ENCODE assay signal across 8 cellular contexts in the genomic region with DNA sequence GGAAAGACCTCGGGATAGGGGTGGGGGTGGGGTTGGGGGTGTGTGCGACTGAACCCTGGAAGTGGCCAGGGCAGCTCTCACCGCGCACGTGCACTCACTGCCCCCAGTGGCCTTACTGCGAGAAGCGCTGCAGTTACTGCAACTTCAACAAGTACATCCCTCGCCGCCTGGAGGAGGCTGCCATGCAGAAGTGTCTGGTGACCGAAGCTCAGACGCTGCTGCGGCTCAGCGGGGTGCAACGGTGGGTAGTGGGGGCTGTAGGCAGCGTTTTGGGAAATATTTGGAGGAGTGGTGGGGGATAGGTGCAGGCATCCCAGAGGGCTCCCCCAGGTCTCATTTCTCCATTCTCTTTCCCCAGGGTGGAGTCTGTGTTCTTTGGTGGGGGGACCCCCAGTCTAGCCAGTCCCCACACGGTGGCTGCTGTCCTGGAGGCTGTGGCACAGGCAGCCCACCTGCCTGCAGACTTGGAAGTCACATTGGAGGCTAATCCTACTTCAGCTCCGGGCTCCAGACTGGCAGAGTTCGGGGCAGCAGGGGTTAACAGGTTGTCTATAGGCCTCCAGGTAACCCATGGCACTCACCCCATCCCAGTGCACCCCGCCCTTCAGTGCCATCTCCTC. TPM values are rescaled to one million over a fixed set of nuclear protein-coding genes. Genes with fewer than 3 reads are reported as not detected.
DNase-seq lines count a peak whose midpoint lies in the region; ATAC-seq and TF ChIP-seq lines count a peak whose summit lies in the region.

No MANE protein-coding gene starts in this region.

- WGBS in gastroesophageal sphincter (ENCODE audit: low coverage in 1 of 2), 2 donors: 100% methylated on average over 1 of the region's 19 CpGs; no CpG with 5 or more reads in 1 of the 2 donors
- 10 to 13% methylated on average over 15 to 19 of the region's 19 CpGs for WGBS in testis, 2 donors

- peak overlapping the region; percentile 50 for H2AFZ ChIP-seq in osteoblast (ENCODE audit: low read length)

- peaks cover 13% of the 10 kb centered on the region for H3K4me1 ChIP-seq in SJSA1 (replicated peaks)
- peaks cover 0 to 52% (median 8%) of the 10 kb centered on the region in 3 donors for H3K4me1 ChIP-seq in gastroesophageal sphincter
- H3K4me1 ChIP-seq in osteoblast (ENCODE audit: insufficient read depth, low read length): peaks cover 17% of the 10 kb centered on the region
- H3K4me1 ChIP-seq in testis: peaks cover 22% of the 10 kb centered on the region

- H3K27ac ChIP-seq in SJSA1 (no peak overlapping the region), gastroesophageal sphincter (peak overlapping the region in 3 of 4 donors; percentile 86 to 93 (median 91)), osteoblast (ENCODE audit: low read depth, low read length) (no peak overlapping the region), testis (peak overlapping the region; percentile 85 to 93)

- ATAC-seq in gastroesophageal sphincter (peak; percentile 36), GM21367 (IDR thresholded peaks at IDR 0.05; ENCODE audit: unreplicated experiment) (no peak)

- H3K79me2 ChIP-seq in osteoblast (ENCODE audit: insufficient read depth, low read length): peaks cover 25% of the 10 kb centered on the region

- no peak for TF ChIP-seq EP300 in gastroesophageal sphincter (IDR thresholded peaks at IDR 0.05)

- peak overlapping the region; percentile 99 for H3K4me2 ChIP-seq in osteoblast (ENCODE audit: insufficient read depth, low read length)

- H3K4me3 ChIP-seq in GM12864 (ENCODE audit: low read depth, low read length): peak overlapping the region; percentile 59
- peak overlapping the region; percentile 89 for H3K4me3 ChIP-seq in MG63
- H3K4me3 ChIP-seq in SJSA1: peak overlapping the region; percentile 58
- peak overlapping the region; percentile 82 to 83 for H3K4me3 ChIP-seq in gastroesophageal sphincter
- peak overlapping the region; percentile 81 for H3K4me3 ChIP-seq in osteoblast (ENCODE audit: insufficient read depth, low read length)
- H3K4me3 ChIP-seq in testis: peak overlapping the region; percentile 78 to 79

- DNase-seq in GM12864 (ENCODE audit: low read depth): peak; percentile 66
- peak; percentile 84 for DNase-seq in MG63
- DNase-seq in SJSA1 (ENCODE audit: low read depth in 1 of 2, low spot score in 2 of 2): peak in 1 of 2 experiments; percentile 90
- DNase-seq in activated naive CD4-positive, alpha-beta T cell (lab: John Stamatoyannopoulos, UW): peak; percentile 29 to 57 (median 31)
- DNase-seq in osteoblast (ENCODE audit: insufficient read length, low spot score, missing footprints): peak; percentile 96
- DNase-seq in testis: peak; percentile 91

- intact Hi-C loops in testis (cut with DNase I; ENCODE audit: low total_unique reads): loop anchor here (5.0 to 10.0 kb wide), 3 partner anchors 63 to 145 kb away; a partner anchor contains a TSS

- H3K36me3 ChIP-seq in MG63 (peaks cover 38% of the 10 kb centered on the region), SJSA1 (peaks cover 26% of the 10 kb centered on the region), gastroesophageal sphincter (peaks cover 0 to 24% of the 10 kb centered on the region in 2 donors), osteoblast (ENCODE audit: insufficient read depth, low read length) (peaks cover 14% of the 10 kb centered on the region), testis (ENCODE audit: low read depth, missing control alignments) (no peaks in the 10 kb centered on the region)

- TF ChIP-seq CTCF in GM12864 (IDR thresholded peaks at IDR 0.05; ENCODE audit: low read depth, low read length, missing control alignments): peak; percentile 77
- TF ChIP-seq CTCF in gastroesophageal sphincter (IDR thresholded peaks at IDR 0.05): peak; percentile 20 to 69 (median 45)
- peak; percentile 47 for TF ChIP-seq CTCF in osteoblast (IDR thresholded peaks at IDR 0.05; ENCODE audit: extremely low read depth, low read depth, low read length)
- peak; percentile 24 to 53 (median 42) for TF ChIP-seq CTCF in testis (IDR thresholded peaks at IDR 0.05)

- H3K27me3 ChIP-seq in MG63 (no peaks in the 10 kb centered on the region), SJSA1 (replicated peaks) (no peaks in the 10 kb centered on the region), gastroesophageal sphincter (peaks cover 16% of the 10 kb centered on the region), osteoblast (ENCODE audit: insufficient read depth, low read length) (no peaks in the 10 kb centered on the region), testis (no peaks in the 10 kb centered on the region)

- H3K9me3 ChIP-seq in MG63: no peaks in the 10 kb centered on the region
- H3K9me3 ChIP-seq in SJSA1 (replicated peaks): no peaks in the 10 kb centered on the region
- H3K9me3 ChIP-seq in gastroesophageal sphincter: no peaks in the 10 kb centered on the region
- H3K9me3 ChIP-seq in osteoblast (ENCODE audit: low read depth, low read length): no peaks in the 10 kb centered on the region
- no peaks in the 10 kb centered on the region for H3K9me3 ChIP-seq in testis

- H4K20me1 ChIP-seq in osteoblast (ENCODE audit: insufficient read depth, low read length): peaks cover 9% of the 10 kb centered on the region

- TF ChIP-seq POLR2A in gastroesophageal sphincter (IDR thresholded peaks at IDR 0.05) (no peak), testis (IDR thresholded peaks at IDR 0.05) (no peak)

RNA-seq across cellular contexts. Expression of a gene that starts 1.0 kb away (rescaled TPM):
- total RNA-seq in MG63 (2014; rRNA removed; shearing (Covaris generic); ENCODE audit: low replicate concordance): 53.6 and 69.2 TPM in 2 replicates
- 10.0 and 15.8 TPM in 2 replicates for total RNA-seq in SJSA1 (2014; rRNA removed; shearing (Covaris generic))
- total RNA-seq in gastroesophageal sphincter: 10 to 100 TPM; 10.7 to 26.3 (median 21.3) TPM
- 23.9 and 26.5 TPM in 2 replicates for total RNA-seq in osteoblast
- total RNA-seq in testis: 10 to 100 TPM; 35.7 to 38.0 TPM
- 25.3 TPM for polyA plus RNA-seq in testis (ENCODE audit: insufficient read depth, low read depth, low replicate concordance)

RNA-seq across cellular contexts. Expression of a gene that starts 11.0 kb away (rescaled TPM):
- not detected in 2 replicates for total RNA-seq in MG63 (2014; rRNA removed; shearing (Covaris generic); ENCODE audit: low replicate concordance)
- total RNA-seq in SJSA1 (2014; rRNA removed; shearing (Covaris generic)): not detected in 2 replicates
- total RNA-seq in gastroesophageal sphincter (not detected), osteoblast (not detected in 2 replicates), testis (under 1 TPM; 0.79 to 0.81 TPM)
- polyA plus RNA-seq in testis (ENCODE audit: insufficient read depth, low read depth, low replicate concordance): 2.9 TPM

RNA-seq across cellular contexts. Expression of a gene that starts 28.6 kb away (rescaled TPM):
- not detected in 2 replicates for total RNA-seq in MG63 (2014; rRNA removed; shearing (Covaris generic); ENCODE audit: low replicate concordance)
- not detected in 2 replicates for total RNA-seq in SJSA1 (2014; rRNA removed; shearing (Covaris generic))
- total RNA-seq in gastroesophageal sphincter: under 1 TPM in 2 of 4 donors, not detected in 2; 0.27 to 0.31 TPM
- total RNA-seq in osteoblast: 0.36 and 0.88 TPM in 2 replicates
- 10 to 100 TPM; 75.9 to 91.7 TPM for total RNA-seq in testis
- polyA plus RNA-seq in testis (ENCODE audit: insufficient read depth, low read depth, low replicate concordance): 315 TPM

RNA-seq across cellular contexts. Expression of a gene that starts 52.9 kb away (rescaled TPM):
- not detected in 2 replicates for total RNA-seq in MG63 (2014; rRNA removed; shearing (Covaris generic); ENCODE audit: low replicate concordance)
- 0.03 TPM in 1 of 2 replicates, not detected in the other for total RNA-seq in SJSA1 (2014; rRNA removed; shearing (Covaris generic))
- total RNA-seq in gastroesophageal sphincter (1 to 10 TPM in 1 of 4 donors, not detected in 3; 7.3 TPM), osteoblast (not detected in 2 replicates), testis (1 to 10 TPM; 4.9 to 6.3 TPM)
- polyA plus RNA-seq in testis (ENCODE audit: insufficient read depth, low read depth, low replicate concordance): 6.3 TPM

RNA-seq across cellular contexts. Expression of a gene that starts 53.6 kb away (rescaled TPM):
- 8.9 and 24.5 TPM in 2 replicates for total RNA-seq in MG63 (2014; rRNA removed; shearing (Covaris generic); ENCODE audit: low replicate concordance)
- 14.9 and 26.5 TPM in 2 replicates for total RNA-seq in SJSA1 (2014; rRNA removed; shearing (Covaris generic))
- 10 to 100 TPM; 11.5 to 23.3 (median 16.1) TPM for total RNA-seq in gastroesophageal sphincter
- total RNA-seq in osteoblast: 60.1 and 63.0 TPM in 2 replicates
- 10 to 100 TPM; 39.4 to 60.1 TPM for total RNA-seq in testis
- polyA plus RNA-seq in testis (ENCODE audit: insufficient read depth, low read depth, low replicate concordance): 37.7 TPM

Comparison
In these comparisons a context has a peak if more than half of its experiments do, and no peak if none do; other contexts are left out.
1. H3K27ac ChIP-seq: peak in gastroesophageal sphincter (3 of 4) and testis (2 of 2); none in SJSA1 (single experiment) and osteoblast (single experiment).
2. RNA of a gene that starts 28.6 kb away (total RNA-seq): 75.9 to 91.7 TPM in testis; 0.36 to 0.88 TPM in osteoblast, 0.27 to 0.31 TPM in gastroesophageal sphincter, not detected in MG63 and not detected in SJSA1; every median in the first group is over 10 times any median in the second.
3. Peak in every context shown above with its lines, with median percentiles within 50 percentile points of each other: H3K4me3 ChIP-seq and CTCF ChIP-seq.